Comparison of ENCODE assay signal across 8 cellular contexts in genomic region chr16:30896203-30896889, GRCh38. TPM values are rescaled to one million over a fixed set of nuclear protein-coding genes. Genes with fewer than 3 reads are reported as not detected.
DNase-seq lines count a peak whose midpoint lies in the region; ATAC-seq and TF ChIP-seq lines count a peak whose summit lies in the region.

Gene CTF1 (plus strand): TSS chr16:30896614. CDS start chr16:30896644, 30 bp downstream.

- ATAC-seq in CD4-positive, alpha-beta T cell (ENCODE audit: poor library complexity), result no peak
- no peak for ATAC-seq in HG03039 (IDR thresholded peaks at IDR 0.05; ENCODE audit: unreplicated experiment)

- peaks cover 12% of the 10 kb centered on the region for H3K79me2 ChIP-seq in Karpas-422 (ENCODE audit: low read length)

- CTCF ChIA-PET in CD4-positive, alpha-beta T cell (lab: Charles Lee), result interaction anchor here (2.4 kb wide), 1 partner anchor 52 kb away, joined by 13 read pairs; no protein-coding TSS in a partner anchor

- peak within 1 kb of the TSS; percentile 83 for H3K4me2 ChIP-seq in Karpas-422 (ENCODE audit: low read depth, low read length, poor library complexity, severe bottlenecking)

- H3K4me1 Mint-ChIP-seq in CD4-positive, alpha-beta T cell (ENCODE audit: low read depth), result peaks cover 54% of the 10 kb centered on the region

- H3K9ac ChIP-seq in Karpas-422 (ENCODE audit: low read length), result peak within 1 kb of the TSS; percentile 73

- no peak for DNase-seq in CD4-positive, alpha-beta T cell
- DNase-seq in Karpas-422 (peak; percentile 85), astrocyte of the cerebellum (ENCODE audit: low read depth) (peak; percentile 36), hepatic stellate cell (ENCODE audit: low spot score) (peak; percentile 90), pons (ENCODE audit: low spot score) (peak; percentile 54), SIG-M5 treated with dmso at 0.1 percent for 504 hours (lab: John Stamatoyannopoulos, UW; ENCODE audit: unreplicated experiment) (no peak), H4 (ENCODE audit: low spot score) (no peak)

- no peaks in the 10 kb centered on the region for H3K9me3 ChIP-seq in CD4-positive, alpha-beta T cell (ENCODE audit: control insufficient read depth, low read length)
- H3K9me3 ChIP-seq in Karpas-422 (ENCODE audit: low read length), result no peaks in the 10 kb centered on the region

- H3K27me3 Mint-ChIP-seq in CD4-positive, alpha-beta T cell, result no peaks in the 10 kb centered on the region

- H3K27me3 ChIP-seq in CD4-positive, alpha-beta T cell (ENCODE audit: control insufficient read depth, insufficient read depth, low read length), result no peaks in the 10 kb centered on the region
- H3K27me3 ChIP-seq in Karpas-422 (ENCODE audit: low read length), result no peaks in the 10 kb centered on the region

- H3K27ac ChIP-seq in CD4-positive, alpha-beta T cell (ENCODE audit: low read depth, low read length), result peak within 1 kb of the TSS; percentile 61
- peak within 1 kb of the TSS; percentile 83 for H3K27ac ChIP-seq in Karpas-422 (ENCODE audit: low read length)

- in situ Hi-C loops in astrocyte of the cerebellum (cut with HindIII; ENCODE audit: low sequenced_read_pairs), result no loop called here

- peak within 1 kb of the TSS; percentile 88 for H3K4me3 Mint-ChIP-seq in CD4-positive, alpha-beta T cell

- intact Hi-C loops in CD4-positive, alpha-beta T cell (cut with DNase I, micrococcal nuclease), result loop anchor here in 1 of 2 experiments (2.0 kb wide), 1 partner anchor 26 kb away; the partner anchor contains the start of gene FBXL19

- H3K9me3 Mint-ChIP-seq in CD4-positive, alpha-beta T cell, result no peaks in the 10 kb centered on the region

- peaks cover 49% of the 10 kb centered on the region for H3K4me1 ChIP-seq in Karpas-422 (ENCODE audit: low read length)

- no peaks in the 10 kb centered on the region for H4K20me1 ChIP-seq in Karpas-422 (ENCODE audit: insufficient read depth, low read depth, low read length)

- peak within 1 kb of the TSS; percentile 84; the same call in 1 of the 2 replicates for H2AFZ ChIP-seq in Karpas-422 (ENCODE audit: low read length)

- no peaks in the 10 kb centered on the region for H3K9me2 ChIP-seq in Karpas-422 (replicated peaks; ENCODE audit: insufficient read depth, low read length)

- H3K4me3 ChIP-seq in Karpas-422 (ENCODE audit: low read length) (peak within 1 kb of the TSS; percentile 72), astrocyte of the cerebellum (ENCODE audit: low read depth, low read length) (peak within 1 kb of the TSS; percentile 57)

- POLR2A ChIA-PET in CD4-positive, alpha-beta T cell (lab: Charles Lee), result interaction anchor here (0.8 to 2.3 kb wide), 3 partner anchors 21 to 205 kb away, joined by 3 to 11 read pairs (median 3); partner anchors contain the start of gene PHKG2

- H3K36me3 Mint-ChIP-seq in CD4-positive, alpha-beta T cell (ENCODE audit: low read depth), result peaks cover 8% of the 10 kb centered on the region

- TF ChIP-seq CTCF in CD4-positive, alpha-beta T cell (IDR thresholded peaks at IDR 0.05), result no peak
- TF ChIP-seq CTCF in astrocyte of the cerebellum (IDR thresholded peaks at IDR 0.05; ENCODE audit: low read depth, low read length, missing control alignments), result no peak

- peak within 1 kb of the TSS; percentile 78 for H3K27ac Mint-ChIP-seq in CD4-positive, alpha-beta T cell

- H3K36me3 ChIP-seq in Karpas-422 (ENCODE audit: insufficient read depth, low read length), result no peaks in the 10 kb centered on the region

RNA-seq across cellular contexts. Expression of gene CTF1, which starts in this region (rescaled TPM):
- under 1 TPM in 1 of 2 experiments, not detected in 1; 0.20 TPM for total RNA-seq in CD4-positive, alpha-beta T cell
- 0.94 and 1.1 TPM in 2 replicates for total RNA-seq in Karpas-422 (2014; rRNA removed; shearing (Covaris generic); ENCODE audit: low replicate concordance)
- total RNA-seq in H4 (2014; rRNA removed; shearing (Covaris generic)), result not detected in 2 replicates

Comparison
In these comparisons a context has a peak if more than half of its experiments do, and no peak if none do; other contexts are left out.
1. DNase-seq: peak in Karpas-422 (single experiment), astrocyte of the cerebellum (single experiment), hepatic stellate cell (single experiment) and pons (single experiment); none in CD4-positive, alpha-beta T cell (0 of 10), SIG-M5 treated with dmso at 0.1 percent for 504 hours (single experiment) and H4 (single experiment).